Comparison of ENCODE assay signal across 9 cellular contexts in the genomic region with DNA sequence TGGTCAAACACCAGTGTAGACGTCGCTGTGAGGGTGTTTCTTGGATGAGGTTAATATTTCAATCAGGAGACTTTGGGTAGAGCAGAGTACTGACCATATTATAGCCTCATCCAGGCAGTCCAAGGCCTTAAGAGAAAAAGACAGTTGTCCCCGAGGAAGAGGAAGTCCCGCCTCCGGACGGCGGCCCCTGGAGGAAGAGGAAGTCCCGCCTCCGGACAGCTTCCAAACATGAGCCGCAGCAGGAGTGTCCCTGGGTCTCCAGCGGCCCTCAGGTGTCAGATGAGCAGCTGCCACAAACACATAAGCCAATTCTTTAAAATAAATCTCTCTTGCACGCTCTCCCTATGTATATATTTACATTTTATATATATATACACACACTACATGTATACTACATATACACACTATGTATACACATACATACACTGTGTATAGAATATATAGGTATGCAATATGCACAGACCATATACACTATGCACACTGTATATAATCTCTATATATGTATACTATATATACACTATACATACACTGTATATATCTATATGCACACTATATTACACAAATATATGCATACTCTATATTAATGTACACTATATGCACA. TPM values are rescaled to one million over a fixed set of nuclear protein-coding genes. Genes with fewer than 3 reads are reported as not detected.
DNase-seq lines count a peak whose midpoint lies in the region; ATAC-seq and TF ChIP-seq lines count a peak whose summit lies in the region.
"Had no signal": no experiment of that assay in that cellular context is flagged by ENCODE, and none has a peak within 500 bp of the region (broad histone marks: within the 10 kb centered on the region; RNA-seq: fewer than 3 reads in every experiment).

No MANE protein-coding gene starts in this region.

- H3K36me3 ChIP-seq in CD4-positive, alpha-beta memory T cell (ENCODE audit: insufficient read depth, low read length): no peaks in the 10 kb centered on the region
- H3K36me3 ChIP-seq in lung (ENCODE audit: control insufficient read depth in 2 of 2, insufficient read depth in 2 of 2, low read length in 2 of 2): no peaks in the 10 kb centered on the region

- peaks cover 8 to 11% (median 9%) of the 10 kb centered on the region in 4 donors for H3K4me1 Mint-ChIP-seq in CD4-positive, alpha-beta memory T cell
- H3K4me1 Mint-ChIP-seq in activated CD8-positive, alpha-beta T cell treated with anti-CD3 and anti-CD28 coated beads, Interleukin-2, amount 10 ng/mL, durations not matched to agents 7 days and 5 days (ENCODE audit: low read depth): peaks cover 10% of the 10 kb centered on the region

- no peak for TF ChIP-seq CTCF in lung (IDR thresholded peaks at IDR 0.05; ENCODE audit: control extremely low read depth, extremely low read depth)

- H3K9me3 ChIP-seq in CD4-positive, alpha-beta memory T cell (ENCODE audit: control insufficient read depth in 1 of 2, low read length in 2 of 2): no peaks in the 10 kb centered on the region
- H3K9me3 ChIP-seq in lung (ENCODE audit: control insufficient read depth in 2 of 2, insufficient read depth in 1 of 2, low read length in 1 of 2): peaks cover 0 to 2% of the 10 kb centered on the region in 2 donors

- H3K27ac ChIP-seq in CD4-positive, alpha-beta memory T cell (ENCODE audit: low read depth, low read length): no peak overlapping the region
- peak overlapping the region in 1 of 2 donors; percentile 5 for H3K27ac ChIP-seq in lung (ENCODE audit: low read depth in 1 of 2, low read length in 1 of 2)

- 36 to 47% methylated on average over 12 of the region's 12 CpGs for WGBS in lung, 2 donors

- intact Hi-C loops in CD4-positive, alpha-beta memory T cell (cut with micrococcal nuclease): no loop called here

- no peaks in the 10 kb centered on the region for H3K36me3 Mint-ChIP-seq in CD4-positive, alpha-beta memory T cell
- no peaks in the 10 kb centered on the region for H3K36me3 Mint-ChIP-seq in activated CD8-positive, alpha-beta T cell treated with anti-CD3 and anti-CD28 coated beads, Interleukin-2, amount 10 ng/mL, durations not matched to agents 7 days and 5 days (ENCODE audit: low read depth)

- peak overlapping the region in 2 of 7 donors; percentile 66 to 89 for H3K27ac Mint-ChIP-seq in CD4-positive, alpha-beta memory T cell
- H3K27ac Mint-ChIP-seq in activated CD8-positive, alpha-beta T cell treated with anti-CD3 and anti-CD28 coated beads, Interleukin-2, amount 10 ng/mL, durations not matched to agents 7 days and 5 days: peak overlapping the region; percentile 72

- H3K27me3 ChIP-seq in CD4-positive, alpha-beta memory T cell (ENCODE audit: insufficient read depth, low read length): no peaks in the 10 kb centered on the region
- no peaks in the 10 kb centered on the region for H3K27me3 ChIP-seq in lung (ENCODE audit: control insufficient read depth, insufficient read depth)

- ATAC-seq in activated CD8-positive, alpha-beta T cell treated with anti-CD3 and anti-CD28 coated beads, Interleukin-2, amount 10 ng/mL, durations not matched to agents 7 days and 5 days: peak; percentile 75
- peak; percentile 50 for ATAC-seq in lung (ENCODE audit: insufficient read depth, low FRiP score)
- no peak for ATAC-seq in GM21381 (IDR thresholded peaks at IDR 0.05; ENCODE audit: unreplicated experiment)
- ATAC-seq in HG03565 (IDR thresholded peaks at IDR 0.05; ENCODE audit: unreplicated experiment): no peak

- no peaks in the 10 kb centered on the region for H3K9me3 Mint-ChIP-seq in CD4-positive, alpha-beta memory T cell
- no peaks in the 10 kb centered on the region for H3K9me3 Mint-ChIP-seq in activated CD8-positive, alpha-beta T cell treated with anti-CD3 and anti-CD28 coated beads, Interleukin-2, amount 10 ng/mL, durations not matched to agents 7 days and 5 days (ENCODE audit: insufficient read depth)

- H3K4me1 ChIP-seq in CD4-positive, alpha-beta memory T cell (ENCODE audit: insufficient read depth, low read length): peaks cover 5% of the 10 kb centered on the region
- peaks cover 0 to 10% of the 10 kb centered on the region in 2 donors for H3K4me1 ChIP-seq in lung (ENCODE audit: control insufficient read depth in 2 of 2, insufficient read depth in 2 of 2, low read length in 2 of 2)

- CTCF ChIA-PET in CD4-positive, alpha-beta memory T cell (lab: Charles Lee; ENCODE audit: partially characterized antibody): no interaction called here
- CTCF ChIA-PET in activated CD8-positive, alpha-beta T cell treated with anti-CD3 and anti-CD28 coated beads, Interleukin-2, amount 10 ng/mL, durations not matched to agents 7 days and 5 days (lab: Charles Lee): interaction anchor here (0.8 to 1.2 kb wide), 2 partner anchors 9 to 12 kb away, joined by 3 read pairs; no protein-coding TSS in a partner anchor

- peak overlapping the region in 6 of 8 donors; percentile 4 to 74 (median 66) for H3K4me3 Mint-ChIP-seq in CD4-positive, alpha-beta memory T cell
- H3K4me3 Mint-ChIP-seq in activated CD8-positive, alpha-beta T cell treated with anti-CD3 and anti-CD28 coated beads, Interleukin-2, amount 10 ng/mL, durations not matched to agents 7 days and 5 days: peak overlapping the region; percentile 51

- POLR2A ChIA-PET in CD4-positive, alpha-beta memory T cell (lab: Charles Lee; ENCODE audit: partially characterized antibody): interaction anchor here (0.8 to 1.5 kb wide), 3 partner anchors 13 to 18 kb away, joined by 3 to 8 read pairs (median 3); no protein-coding TSS in a partner anchor
- POLR2A ChIA-PET in activated CD8-positive, alpha-beta T cell treated with anti-CD3 and anti-CD28 coated beads, Interleukin-2, amount 10 ng/mL, durations not matched to agents 7 days and 5 days (lab: Charles Lee): interaction anchor here (0.7 to 0.9 kb wide), 3 partner anchors 12 to 36 kb away, joined by 3 to 5 read pairs (median 3); no protein-coding TSS in a partner anchor

- H3K27me3 Mint-ChIP-seq in CD4-positive, alpha-beta memory T cell: no peaks in the 10 kb centered on the region
- H3K27me3 Mint-ChIP-seq in activated CD8-positive, alpha-beta T cell treated with anti-CD3 and anti-CD28 coated beads, Interleukin-2, amount 10 ng/mL, durations not matched to agents 7 days and 5 days (ENCODE audit: low read depth): no peaks in the 10 kb centered on the region

- in situ Hi-C loops in KBM-7 (cut with MboI; ENCODE audit: low pct_unique_long_range_greater_than_20kb, low sequenced_read_pairs): no loop called here

- peak in 4 of 5 donors; percentile 34 to 53 (median 40) for DNase-seq in CD4-positive, alpha-beta memory T cell
- DNase-seq in KBM-7: peak; percentile 85
- peak; percentile 70 for DNase-seq in activated CD8-positive, alpha-beta T cell treated with anti-CD3 and anti-CD28 coated beads, Interleukin-2, amount 10 ng/mL, durations not matched to agents 7 days and 5 days
- no peak for DNase-seq in lung (ENCODE audit: low spot score)
- no peak for DNase-seq in Ammon's horn (ENCODE audit: low spot score)
- DNase-seq in GM19240 (ENCODE audit: insufficient read length, low spot score): no peak
- DNase-seq: SW 1271 had no signal

- no peak overlapping the region for H3K4me3 ChIP-seq in CD4-positive, alpha-beta memory T cell (ENCODE audit: low read length in 2 of 2)
- no peak overlapping the region for H3K4me3 ChIP-seq in lung

RNA-seq across cellular contexts. Expression of a gene that starts 37.5 kb away (rescaled TPM):
- 1 to 10 TPM; 9.4 to 9.9 TPM for total RNA-seq in CD4-positive, alpha-beta memory T cell
- 1 to 10 TPM in 1 of 2 donors, under 1 TPM in 1; 0.92 to 3.2 TPM for polyA plus RNA-seq in CD4-positive, alpha-beta memory T cell
- 10 to 100 TPM; 15.0 to 15.7 TPM for total RNA-seq in activated CD8-positive, alpha-beta T cell treated with anti-CD3 and anti-CD28 coated beads, Interleukin-2, amount 10 ng/mL, durations not matched to agents 7 days and 5 days
- total RNA-seq in lung: 10 to 100 TPM; 20.1 to 33.4 TPM
- 10 to 100 TPM; 20.1 to 22.1 TPM for polyA plus RNA-seq in lung

Comparison
In these comparisons a context has a peak if more than half of its experiments do, and no peak if none do; other contexts are left out.
1. DNase-seq: peak in CD4-positive, alpha-beta memory T cell (4 of 5), KBM-7 (single experiment) and activated CD8-positive, alpha-beta T cell treated with anti-CD3 and anti-CD28 coated beads, Interleukin-2, amount 10 ng/mL, durations not matched to agents 7 days and 5 days (single experiment); none in lung (single experiment), Ammon's horn (single experiment) and GM19240 (single experiment).
2. ATAC-seq: peak in activated CD8-positive, alpha-beta T cell treated with anti-CD3 and anti-CD28 coated beads, Interleukin-2, amount 10 ng/mL, durations not matched to agents 7 days and 5 days (single experiment) and lung (single experiment); none in GM21381 (single experiment) and HG03565 (single experiment).